In genomic region chr10:44569193-44570091, GRCh38 we compare ENCODE assay signal across 15 cellular contexts.
DNase-seq lines count a peak whose midpoint lies in the region; TF ChIP-seq lines count a peak whose summit lies in the region.
"Had no signal": no experiment of that assay in that cellular context is flagged by ENCODE, and none has a peak within 500 bp of the region (broad histone marks: within the 10 kb centered on the region; RNA-seq: fewer than 3 reads in every experiment).

No MANE protein-coding gene starts in this region.

- H3K4me3 ChIP-seq in astrocyte of the spinal cord (ENCODE audit: low read depth, low read length) (no peak overlapping the region), left ventricle myocardium inferior (no peak overlapping the region), skeletal muscle cell (ENCODE audit: low read depth, low read length) (peak overlapping the region; percentile 2)

- intact Hi-C loops in left ventricle myocardium inferior (cut with micrococcal nuclease): no loop called here

- peak overlapping the region; percentile 68 for H3K27ac ChIP-seq in left ventricle myocardium inferior (replicated peaks)
- H3K27ac ChIP-seq: HL-60, neutrophil had no signal

- TF ChIP-seq CTCF in astrocyte of the spinal cord (IDR thresholded peaks at IDR 0.05; ENCODE audit: low read depth, low read length): no peak
- TF ChIP-seq CTCF in left ventricle myocardium inferior (IDR thresholded peaks at IDR 0.05; ENCODE audit: borderline replicate concordance): no peak

- no peaks in the 10 kb centered on the region for H3K36me3 ChIP-seq in left ventricle myocardium inferior
- H3K36me3 ChIP-seq: neutrophil had no signal

- no peaks in the 10 kb centered on the region for H3K9me3 ChIP-seq in left ventricle myocardium inferior (replicated peaks)
- H3K9me3 ChIP-seq: neutrophil had no signal

- H3K4me1 ChIP-seq in left ventricle myocardium inferior: peaks cover 9% of the 10 kb centered on the region

- in situ Hi-C loops in astrocyte of the spinal cord (cut with HindIII; ENCODE audit: low sequenced_read_pairs): no loop called here

- DNase-seq in EL: peak; percentile 94
- DNase-seq in astrocyte of the spinal cord (ENCODE audit: low read depth, low spot score): peak; percentile 87
- peak; percentile 28 for DNase-seq in left ventricle myocardium inferior
- peak; percentile 79 for DNase-seq in skeletal muscle cell (ENCODE audit: low read depth)
- DNase-seq in RPMI8226: no peak
- no peak for DNase-seq in NCI-H524 (lab: John Stamatoyannopoulos, UW)
- DNase-seq in T-helper 2 cell: no peak
- no peak for DNase-seq in stimulated activated CD8-positive, alpha-beta memory T cell treated with anti-CD3 and anti-CD28 coated beads, Interleukin-4, amount 100 ng/mL, for 48 hours
- DNase-seq: activated CD4-positive, alpha-beta T cell treated with anti-CD3 and anti-CD28 coated beads for 36 hours; activated effector memory CD4-positive, alpha-beta T cell treated with anti-CD3 and anti-CD28 coated beads, Interleukin-2, amount 50 U/mL, for 16 hours; NCI-H1092 treated with DMSO at 0.1 percent for 48 hours; NCI-H748 treated with DMSO at 0.1 percent for 48 hours; stimulated activated CD4-positive, alpha-beta T cell treated with anti-CD3 and anti-CD28 coated beads, Interleukin-4, amount 100 ng/mL, for 4 hours had no signal

- H3K27me3 ChIP-seq in left ventricle myocardium inferior (ENCODE audit: low read depth): peaks cover 17% of the 10 kb centered on the region
- H3K27me3 ChIP-seq: neutrophil had no signal

Comparison
In these comparisons a context has a peak if more than half of its experiments do, and no peak if none do; other contexts are left out.
1. DNase-seq: peak in EL (single experiment), astrocyte of the spinal cord (single experiment), left ventricle myocardium inferior (single experiment) and skeletal muscle cell (single experiment); none in RPMI8226 (single experiment), NCI-H524 (0 of 2), T-helper 2 cell (0 of 5) and stimulated activated CD8-positive, alpha-beta memory T cell treated with anti-CD3 and anti-CD28 coated beads, Interleukin-4, amount 100 ng/mL, for 48 hours (single experiment).